In genomic region chr7:100472121-100472851, GRCh38 we compare ENCODE assay signal across 10 cellular contexts. TPM values are rescaled to one million over a fixed set of nuclear protein-coding genes. Genes with fewer than 3 reads are reported as not detected.
DNase-seq lines count a peak whose midpoint lies in the region; ATAC-seq and TF ChIP-seq lines count a peak whose summit lies in the region.
"Had no signal": no experiment of that assay in that cellular context is flagged by ENCODE, and none has a peak within 500 bp of the region (broad histone marks: within the 10 kb centered on the region; RNA-seq: fewer than 3 reads in every experiment).

No MANE protein-coding gene starts in this region.

- no peaks in the 10 kb centered on the region for H3K27me3 ChIP-seq in CD4-positive, CD25-positive, alpha-beta regulatory T cell (ENCODE audit: control insufficient read depth, insufficient read depth, low read length)
- H3K27me3 ChIP-seq in gastrocnemius medialis, result no peaks in the 10 kb centered on the region
- H3K27me3 ChIP-seq: foreskin keratinocyte had no signal

- H3K9me3 ChIP-seq in CD4-positive, CD25-positive, alpha-beta regulatory T cell (ENCODE audit: control insufficient read depth in 2 of 2, low read length in 2 of 2), result no peaks in the 10 kb centered on the region
- H3K9me3 ChIP-seq in gastrocnemius medialis, result no peaks in the 10 kb centered on the region

- TF ChIP-seq POLR2A in gastrocnemius medialis (IDR thresholded peaks at IDR 0.05), result no peak

- peaks cover 54% of the 10 kb centered on the region for H3K4me1 ChIP-seq in CD4-positive, CD25-positive, alpha-beta regulatory T cell (ENCODE audit: control insufficient read depth, insufficient read depth, low read length, poor library complexity, severe bottlenecking)
- peaks cover 24 to 25% of the 10 kb centered on the region in 2 donors for H3K4me1 ChIP-seq in gastrocnemius medialis

- CTCF ChIA-PET in RWPE1 (lab: Yijun Ruan, JAX), result interaction anchor here (1.5 to 3.2 kb wide), 2 partner anchors 11 to 87 kb away, joined by 6 to 19 read pairs; partner anchors contain the start of gene NYAP1

- DNase-seq in CD4-positive, CD25-positive, alpha-beta regulatory T cell, result no peak
- DNase-seq in RWPE1 (ENCODE audit: low spot score), result no peak
- no peak for DNase-seq in fibroblast of pulmonary artery (ENCODE audit: low read depth)
- DNase-seq in gastrocnemius medialis, result no peak
- DNase-seq in RKO (ENCODE audit: low spot score), result no peak
- no peak for DNase-seq in activated T-helper 2 cell treated with anti-CD3 and anti-CD28 coated beads, Interferon-gamma antibody, Interleukin-2, Interleukin-4, amounts not matched to agents 10 μg/mL and 5 μg/mL and 100 μg/mL, durations not matched to agents 14 hours and 24 hours and 36 hours (ENCODE audit: low spot score)
- no peak for DNase-seq in left lobe of liver (ENCODE audit: low spot score)

- H3K4me1 Mint-ChIP-seq in CD4-positive, CD25-positive, alpha-beta regulatory T cell, result peaks cover 0 to 65% (median 30%) of the 10 kb centered on the region in 4 donors
- peaks cover 28% of the 10 kb centered on the region for H3K4me1 Mint-ChIP-seq in activated T-helper 2 cell treated with anti-CD3 and anti-CD28 coated beads, Interferon-gamma antibody, Interleukin-2, Interleukin-4, amounts not matched to agents 10 μg/mL and 5 μg/mL and 100 μg/mL, durations not matched to agents 14 hours and 24 hours and 36 hours (ENCODE audit: low read depth)

- intact Hi-C loops in gastrocnemius medialis (cut with DNase I; ENCODE audit: low total_unique reads), result loop anchor here (10.0 kb wide), 2 partner anchors 203 to 233 kb away; partner anchors contain the start of genes GNB2 and POP7
- intact Hi-C loops in activated T-helper 2 cell treated with anti-CD3 and anti-CD28 coated beads, Interferon-gamma antibody, Interleukin-2, Interleukin-4, amounts not matched to agents 10 μg/mL and 5 μg/mL and 100 μg/mL, durations not matched to agents 14 hours and 24 hours and 36 hours (cut with micrococcal nuclease), result loop anchor here (10.0 kb wide), 1 partner anchor 203 kb away; the partner anchor contains the start of gene GNB2

- H3K4me3 ChIP-seq in CD4-positive, CD25-positive, alpha-beta regulatory T cell (ENCODE audit: low read depth, low read length), result no peak overlapping the region
- H3K4me3 ChIP-seq in fibroblast of pulmonary artery (replicated peaks; ENCODE audit: low read depth, low read length) (peak overlapping the region; percentile 36), gastrocnemius medialis (no peak overlapping the region)

- peak overlapping the region; percentile 57 for H3K27ac ChIP-seq in CD4-positive, CD25-positive, alpha-beta regulatory T cell (ENCODE audit: insufficient read depth, low read length, poor library complexity, severe bottlenecking)
- peak overlapping the region; percentile 89 for H3K27ac ChIP-seq in RWPE1
- H3K27ac ChIP-seq in gastrocnemius medialis, result peak overlapping the region in 3 of 4 donors; percentile 37 to 54 (median 49)
- H3K27ac ChIP-seq: foreskin keratinocyte had no signal

- peaks cover 0 to 1% (median 0%) of the 10 kb centered on the region in 7 donors for H3K9me3 Mint-ChIP-seq in CD4-positive, CD25-positive, alpha-beta regulatory T cell
- no peaks in the 10 kb centered on the region for H3K9me3 Mint-ChIP-seq in activated T-helper 2 cell treated with anti-CD3 and anti-CD28 coated beads, Interferon-gamma antibody, Interleukin-2, Interleukin-4, amounts not matched to agents 10 μg/mL and 5 μg/mL and 100 μg/mL, durations not matched to agents 14 hours and 24 hours and 36 hours
- H3K9me3 Mint-ChIP-seq: brain had no signal

- TF ChIP-seq CTCF in RWPE1 (conservative IDR thresholded peaks at IDR 0.05; ENCODE audit: low read depth), result no peak
- no peak for TF ChIP-seq CTCF in fibroblast of pulmonary artery (IDR thresholded peaks at IDR 0.05; ENCODE audit: low read length, missing control alignments)
- no peak for TF ChIP-seq CTCF in gastrocnemius medialis (IDR thresholded peaks at IDR 0.05 in 4 of 5, conservative IDR thresholded peaks at IDR 0.05 in 1 of 5)

- ATAC-seq in CD4-positive, CD25-positive, alpha-beta regulatory T cell (ENCODE audit: low read depth in 2 of 2), result no peak
- ATAC-seq in gastrocnemius medialis (no peak), left lobe of liver (no peak), GM18907 (IDR thresholded peaks at IDR 0.05; ENCODE audit: unreplicated experiment) (no peak)

- H3K27me3 Mint-ChIP-seq in CD4-positive, CD25-positive, alpha-beta regulatory T cell, result no peaks in the 10 kb centered on the region
- no peaks in the 10 kb centered on the region for H3K27me3 Mint-ChIP-seq in activated T-helper 2 cell treated with anti-CD3 and anti-CD28 coated beads, Interferon-gamma antibody, Interleukin-2, Interleukin-4, amounts not matched to agents 10 μg/mL and 5 μg/mL and 100 μg/mL, durations not matched to agents 14 hours and 24 hours and 36 hours (ENCODE audit: low read depth)
- H3K27me3 Mint-ChIP-seq: brain had no signal

- POLR2A ChIA-PET in RWPE1 (lab: Yijun Ruan, JAX; ENCODE audit: low non-redundant PET), result interaction anchor here (0.5 kb wide), 1 partner anchor 13 kb away, joined by 5 read pairs; no protein-coding TSS in a partner anchor

- peaks cover 39% of the 10 kb centered on the region for H3K36me3 ChIP-seq in CD4-positive, CD25-positive, alpha-beta regulatory T cell (ENCODE audit: control insufficient read depth, insufficient read depth, low read length)
- H3K36me3 ChIP-seq in gastrocnemius medialis, result peaks cover 0 to 11% of the 10 kb centered on the region in 2 donors

- H3K36me3 Mint-ChIP-seq in CD4-positive, CD25-positive, alpha-beta regulatory T cell, result peaks cover 15% of the 10 kb centered on the region
- peaks cover 65% of the 10 kb centered on the region for H3K36me3 Mint-ChIP-seq in activated T-helper 2 cell treated with anti-CD3 and anti-CD28 coated beads, Interferon-gamma antibody, Interleukin-2, Interleukin-4, amounts not matched to agents 10 μg/mL and 5 μg/mL and 100 μg/mL, durations not matched to agents 14 hours and 24 hours and 36 hours (ENCODE audit: low read depth)

- in situ Hi-C loops in gastrocnemius medialis (cut with MboI; ENCODE audit: low sequenced_read_pairs in 4 of 4), result loop anchor here (5.0 to 25.0 kb wide), 6 partner anchors 83 to 390 kb away; partner anchors contain the start of genes GIGYF1 (in 2 of the 4), SLC12A9 (in 2 of the 4), TRIP6 (in 2 of the 4) and EPO (in 1 of the 4)

- peak overlapping the region in 2 of 4 donors; percentile 27 to 60 for H3K4me3 Mint-ChIP-seq in CD4-positive, CD25-positive, alpha-beta regulatory T cell
- no peak overlapping the region for H3K4me3 Mint-ChIP-seq in activated T-helper 2 cell treated with anti-CD3 and anti-CD28 coated beads, Interferon-gamma antibody, Interleukin-2, Interleukin-4, amounts not matched to agents 10 μg/mL and 5 μg/mL and 100 μg/mL, durations not matched to agents 14 hours and 24 hours and 36 hours (ENCODE audit: low read depth)

- H3K27ac Mint-ChIP-seq in CD4-positive, CD25-positive, alpha-beta regulatory T cell, result peak overlapping the region in 2 of 3 donors; percentile 29 to 81
- H3K27ac Mint-ChIP-seq in activated T-helper 2 cell treated with anti-CD3 and anti-CD28 coated beads, Interferon-gamma antibody, Interleukin-2, Interleukin-4, amounts not matched to agents 10 μg/mL and 5 μg/mL and 100 μg/mL, durations not matched to agents 14 hours and 24 hours and 36 hours, result no peak overlapping the region

RNA-seq across cellular contexts. Expression of gene TSC22D4, which starts 6.7 kb away (rescaled TPM):
- 113 TPM for total RNA-seq in CD4-positive, CD25-positive, alpha-beta regulatory T cell
- polyA plus RNA-seq in CD4-positive, CD25-positive, alpha-beta regulatory T cell, result 10 to 100 TPM; 22.2 to 35.8 (median 33.4) TPM
- total RNA-seq in gastrocnemius medialis (10 to 100 TPM; 14.3 to 25.5 (median 21.2) TPM), left lobe of liver (16.9 TPM)
- total RNA-seq in activated T-helper 2 cell treated with anti-CD3 and anti-CD28 coated beads, Interferon-gamma antibody, Interleukin-2, Interleukin-4, amounts not matched to agents 10 μg/mL and 5 μg/mL and 100 μg/mL, durations not matched to agents 14 hours and 24 hours and 36 hours, result 103 and 106 TPM in 2 replicates

RNA-seq across cellular contexts. Expression of gene SPACDR, which starts 8.2 kb away (rescaled TPM):
- 3.7 TPM for total RNA-seq in CD4-positive, CD25-positive, alpha-beta regulatory T cell
- polyA plus RNA-seq in CD4-positive, CD25-positive, alpha-beta regulatory T cell, result under 1 TPM in 2 of 4 donors, not detected in 2; 0.32 TPM
- total RNA-seq in gastrocnemius medialis, result under 1 TPM in 1 of 4 donors, not detected in 3; 0.29 TPM
- total RNA-seq in activated T-helper 2 cell treated with anti-CD3 and anti-CD28 coated beads, Interferon-gamma antibody, Interleukin-2, Interleukin-4, amounts not matched to agents 10 μg/mL and 5 μg/mL and 100 μg/mL, durations not matched to agents 14 hours and 24 hours and 36 hours, result 3.2 and 4.5 TPM in 2 replicates
- not detected for total RNA-seq in left lobe of liver

RNA-seq across cellular contexts. Expression of gene NYAP1, which starts 11.4 kb away (rescaled TPM):
- 0.89 TPM for total RNA-seq in CD4-positive, CD25-positive, alpha-beta regulatory T cell
- not detected for polyA plus RNA-seq in CD4-positive, CD25-positive, alpha-beta regulatory T cell
- total RNA-seq in gastrocnemius medialis, result under 1 TPM in 1 of 4 donors, not detected in 3; 0.29 TPM
- 0.27 and 0.34 TPM in 2 replicates for total RNA-seq in activated T-helper 2 cell treated with anti-CD3 and anti-CD28 coated beads, Interferon-gamma antibody, Interleukin-2, Interleukin-4, amounts not matched to agents 10 μg/mL and 5 μg/mL and 100 μg/mL, durations not matched to agents 14 hours and 24 hours and 36 hours
- total RNA-seq in left lobe of liver, result 0.38 TPM

RNA-seq across cellular contexts. Expression of gene PPP1R35, which starts 36.0 kb away (rescaled TPM):
- 52.8 TPM for total RNA-seq in CD4-positive, CD25-positive, alpha-beta regulatory T cell
- 10 to 100 TPM; 42.3 to 72.2 (median 49.4) TPM for polyA plus RNA-seq in CD4-positive, CD25-positive, alpha-beta regulatory T cell
- total RNA-seq in gastrocnemius medialis, result 10 to 100 TPM in 3 of 4 donors, 1 to 10 TPM in 1; 5.1 to 16.0 (median 13.0) TPM
- total RNA-seq in activated T-helper 2 cell treated with anti-CD3 and anti-CD28 coated beads, Interferon-gamma antibody, Interleukin-2, Interleukin-4, amounts not matched to agents 10 μg/mL and 5 μg/mL and 100 μg/mL, durations not matched to agents 14 hours and 24 hours and 36 hours, result 59.8 and 63.6 TPM in 2 replicates
- total RNA-seq in left lobe of liver, result 13.8 TPM

RNA-seq across cellular contexts. Expression of gene MEPCE, which starts 42.7 kb away (rescaled TPM):
- 73.1 TPM for total RNA-seq in CD4-positive, CD25-positive, alpha-beta regulatory T cell
- polyA plus RNA-seq in CD4-positive, CD25-positive, alpha-beta regulatory T cell, result 10 to 100 TPM; 10.2 to 15.9 (median 13.5) TPM
- total RNA-seq in gastrocnemius medialis (10 to 100 TPM; 23.5 to 39.9 (median 28.6) TPM), left lobe of liver (23.1 TPM)
- 50.9 and 51.0 TPM in 2 replicates for total RNA-seq in activated T-helper 2 cell treated with anti-CD3 and anti-CD28 coated beads, Interferon-gamma antibody, Interleukin-2, Interleukin-4, amounts not matched to agents 10 μg/mL and 5 μg/mL and 100 μg/mL, durations not matched to agents 14 hours and 24 hours and 36 hours
